Comparison of ENCODE assay signal across 10 cellular contexts in the genomic region with DNA sequence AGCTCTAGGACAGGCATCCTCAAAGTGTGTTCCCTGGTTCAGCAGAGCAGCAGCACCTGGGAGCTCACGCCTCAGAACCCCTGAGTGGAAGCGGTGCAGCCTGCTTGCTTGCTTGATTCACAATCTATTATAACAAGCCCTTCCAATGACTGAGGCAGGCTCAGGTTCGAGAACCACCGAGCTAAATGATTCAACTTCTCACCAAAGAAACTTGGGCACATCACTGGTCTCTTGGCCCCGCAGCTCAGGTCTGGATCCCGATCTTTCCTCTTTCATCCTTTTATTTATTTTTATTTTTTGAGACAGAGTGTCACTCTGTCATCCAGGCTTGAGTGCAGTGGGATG. TPM values are rescaled to one million over a fixed set of nuclear protein-coding genes. Genes with fewer than 3 reads are reported as not detected.
DNase-seq lines count a peak whose midpoint lies in the region; ATAC-seq and TF ChIP-seq lines count a peak whose summit lies in the region.
"Had no signal": no experiment of that assay in that cellular context is flagged by ENCODE, and none has a peak within 500 bp of the region (broad histone marks: within the 10 kb centered on the region; RNA-seq: fewer than 3 reads in every experiment).

No MANE protein-coding gene starts in this region.

- in situ Hi-C loops in mammary epithelial cell (cut with MboI; ENCODE audit: low sequenced_read_pairs in 2 of 2): no loop called here

- TF ChIP-seq CTCF in breast epithelium (IDR thresholded peaks at IDR 0.05) (no peak), mammary epithelial cell (conservative IDR thresholded peaks at IDR 0.05 in 1 of 2, IDR thresholded peaks at IDR 0.05 in 1 of 2; ENCODE audit: extremely low read depth in 1 of 2, insufficient read depth in 1 of 2, low read depth in 1 of 2, low read length in 2 of 2) (no peak), WERI-Rb-1 (IDR thresholded peaks at IDR 0.05; ENCODE audit: low read depth, low read length) (no peak), gastroesophageal sphincter (IDR thresholded peaks at IDR 0.05) (no peak)

- H3K9me3 ChIP-seq in breast epithelium (no peaks in the 10 kb centered on the region), mammary epithelial cell (replicated peaks; ENCODE audit: insufficient read depth, low read length) (no peaks in the 10 kb centered on the region), WERI-Rb-1 (ENCODE audit: severe bottlenecking) (no peaks in the 10 kb centered on the region), gastroesophageal sphincter (no peaks in the 10 kb centered on the region), stomach smooth muscle (ENCODE audit: control insufficient read depth in 2 of 2, low read length in 2 of 2) (no peaks in the 10 kb centered on the region)

- H3K27ac ChIP-seq in breast epithelium (peak overlapping the region; percentile 10 to 66), mammary epithelial cell (ENCODE audit: insufficient read depth, low read depth, low read length) (no peak overlapping the region), WERI-Rb-1 (peak overlapping the region; percentile 75), gastroesophageal sphincter (peak overlapping the region; percentile 25 to 77 (median 72)), stomach smooth muscle (ENCODE audit: low read length) (peak overlapping the region; percentile 37)

- intact Hi-C loops in breast epithelium (cut with DNase I; ENCODE audit: low total_unique reads) (no loop called here), mammary epithelial cell (cut with micrococcal nuclease) (no loop called here)

- peaks cover under 1% of the 10 kb centered on the region for H3K79me2 ChIP-seq in mammary epithelial cell (ENCODE audit: insufficient read depth, low read length)

- ATAC-seq in gastroesophageal sphincter: no peak

- no peak overlapping the region for H3K9ac ChIP-seq in mammary epithelial cell (ENCODE audit: insufficient read depth, low read length)
- no peak overlapping the region for H3K9ac ChIP-seq in stomach smooth muscle (ENCODE audit: low read length in 2 of 2)

- CTCF ChIA-PET in mammary epithelial cell (lab: Charles Lee; ENCODE audit: low non-redundant PET): no interaction called here

- TF ChIP-seq EP300 in gastroesophageal sphincter (IDR thresholded peaks at IDR 0.05): no peak

- no peaks in the 10 kb centered on the region for H4K20me1 ChIP-seq in mammary epithelial cell (ENCODE audit: insufficient read depth, low read length)

- H3K4me1 ChIP-seq in breast epithelium: peaks cover 0 to 3% of the 10 kb centered on the region in 2 donors
- no peaks in the 10 kb centered on the region for H3K4me1 ChIP-seq in mammary epithelial cell (ENCODE audit: insufficient read depth, low read length)
- peaks cover 0 to 58% (median 33%) of the 10 kb centered on the region in 3 donors for H3K4me1 ChIP-seq in gastroesophageal sphincter
- peaks cover 29% of the 10 kb centered on the region for H3K4me1 ChIP-seq in stomach smooth muscle (ENCODE audit: control insufficient read depth, insufficient read depth, low read length)

- DNase-seq in breast epithelium (ENCODE audit: low spot score in 2 of 2) (no peak), mammary epithelial cell (no peak), WERI-Rb-1 (no peak), AG20443 (ENCODE audit: low spot score) (no peak), COLO829 (ENCODE audit: low spot score) (no peak), T-helper 2 cell (no peak)
- DNase-seq: NCI-H1048, NCI-H526 had no signal

- dilution Hi-C loops in mammary epithelial cell (cut with HindIII; ENCODE audit: low sequenced_read_pairs): no loop called here

- 76% methylated on average over 6 of the region's 6 CpGs for WGBS in mammary epithelial cell (ENCODE audit: low coverage, missing lambda C conversion rate)
- WGBS in gastroesophageal sphincter (ENCODE audit: low coverage in 1 of 2), 2 donors: 50 to 68% methylated on average over 1 to 5 of the region's 6 CpGs

- TF ChIP-seq POLR2A in breast epithelium (IDR thresholded peaks at IDR 0.05) (no peak), gastroesophageal sphincter (IDR thresholded peaks at IDR 0.05) (no peak)

- no peak overlapping the region for H2AFZ ChIP-seq in mammary epithelial cell (ENCODE audit: low read depth, low read length)

- H3K4me3 ChIP-seq in breast epithelium: no peak overlapping the region
- no peak overlapping the region for H3K4me3 ChIP-seq in mammary epithelial cell (replicated peaks in 1 of 3; ENCODE audit: insufficient read depth in 1 of 3, low read depth in 2 of 3, low read length in 3 of 3)
- no peak overlapping the region for H3K4me3 ChIP-seq in WERI-Rb-1 (ENCODE audit: low read depth, low read length)
- no peak overlapping the region for H3K4me3 ChIP-seq in gastroesophageal sphincter
- H3K4me3 ChIP-seq in stomach smooth muscle (ENCODE audit: low read length in 2 of 2): peak overlapping the region in 1 of 2 donors; percentile 15

- H3K27me3 ChIP-seq in breast epithelium: no peaks in the 10 kb centered on the region
- no peaks in the 10 kb centered on the region for H3K27me3 ChIP-seq in mammary epithelial cell (ENCODE audit: insufficient read depth, low read length)
- H3K27me3 ChIP-seq in WERI-Rb-1 (ENCODE audit: insufficient read depth, low read depth, severe bottlenecking): no peaks in the 10 kb centered on the region
- H3K27me3 ChIP-seq in gastroesophageal sphincter: no peaks in the 10 kb centered on the region
- no peaks in the 10 kb centered on the region for H3K27me3 ChIP-seq in stomach smooth muscle (ENCODE audit: control insufficient read depth in 1 of 2, insufficient read depth in 2 of 2, low read length in 2 of 2)

- H3K4me2 ChIP-seq in mammary epithelial cell (ENCODE audit: insufficient read depth, low read depth, low read length): no peak overlapping the region

- H3K36me3 ChIP-seq in breast epithelium (no peaks in the 10 kb centered on the region), mammary epithelial cell (ENCODE audit: insufficient read depth, low read length) (peaks cover 15% of the 10 kb centered on the region), WERI-Rb-1 (peaks cover 40% of the 10 kb centered on the region), gastroesophageal sphincter (peaks cover 0 to 53% of the 10 kb centered on the region in 2 donors), stomach smooth muscle (ENCODE audit: control insufficient read depth in 2 of 2, insufficient read depth in 2 of 2, low read length in 2 of 2) (peaks cover 17 to 18% of the 10 kb centered on the region in 2 donors)

- BruUV-seq in mammary epithelial cell (replicated peaks; lab: Mats Ljungman, UMichigan): no TSS peak

RNA-seq across cellular contexts. Expression of a gene that starts 24.5 kb away (rescaled TPM):
- total RNA-seq in breast epithelium: 10 to 100 TPM; 37.6 to 77.7 (median 50.6) TPM
- total RNA-seq in mammary epithelial cell: 10 to 100 TPM; 64.2 to 97.0 TPM
- 55.9 TPM for polyA plus RNA-seq in mammary epithelial cell
- polyA minus RNA-seq in mammary epithelial cell: 36.9 TPM
- total RNA-seq in gastroesophageal sphincter: 10 to 100 TPM; 42.6 to 87.6 (median 52.9) TPM
